In genomic region chr17:43966276-43966675, GRCh38 we compare ENCODE assay signal across 21 cellular contexts. TPM values are rescaled to one million over a fixed set of nuclear protein-coding genes. Genes with fewer than 3 reads are reported as not detected.
"Had no signal": no experiment of that assay in that cellular context is flagged by ENCODE, and none has a peak within 500 bp of the region (broad histone marks: within the 10 kb centered on the region; RNA-seq: fewer than 3 reads in every experiment).

No MANE protein-coding gene starts in this region.

- H3K4me3 Mint-ChIP-seq: activated B cell treated with CpG ODN at 0.5 μM for 24 hours; activated CD4-positive, alpha-beta T cell treated with anti-CD3 and anti-CD28 coated beads, Interleukin-2, amount 10 ng/mL, durations not matched to agents 24 days and 14 days; activated CD8-positive, alpha-beta T cell treated with anti-CD3 and anti-CD28 coated beads, Interleukin-2, amount 10 ng/mL, durations not matched to agents 7 days and 5 days; activated naive CD8-positive, alpha-beta T cell treated with anti-CD3 and anti-CD28 coated beads, Interleukin-2, amount 10 ng/mL, durations not matched to agents 7 days and 5 days; natural killer cell; stimulated activated memory B cell treated with anti-CD40 and anti-IgM and Interleukin-4, amounts not matched to agents 10 μg/mL and 1 μg/mL and 100 μg/mL, for 72 hours; T-helper 2 cell treated with Interferon-gamma antibody and Interleukin-4, amounts not matched to agents 5 μg/mL and 100 μg/mL, for 36 hours had no signal

- H3K27ac Mint-ChIP-seq: activated B cell treated with CpG ODN at 0.5 μM for 24 hours; activated CD4-positive, alpha-beta T cell treated with anti-CD3 and anti-CD28 coated beads, Interleukin-2, amount 10 ng/mL, durations not matched to agents 24 days and 14 days; activated CD8-positive, alpha-beta T cell treated with anti-CD3 and anti-CD28 coated beads, Interleukin-2, amount 10 ng/mL, durations not matched to agents 7 days and 5 days; activated naive CD8-positive, alpha-beta T cell treated with anti-CD3 and anti-CD28 coated beads, Interleukin-2, amount 10 ng/mL, durations not matched to agents 7 days and 5 days; natural killer cell; stimulated activated memory B cell treated with anti-CD40 and anti-IgM and Interleukin-4, amounts not matched to agents 10 μg/mL and 1 μg/mL and 100 μg/mL, for 72 hours; T-helper 2 cell treated with Interferon-gamma antibody and Interleukin-4, amounts not matched to agents 5 μg/mL and 100 μg/mL, for 36 hours had no signal

- DNase-seq: activated B cell treated with CpG ODN at 0.5 μM for 24 hours; activated CD4-positive, alpha-beta T cell treated with anti-CD3 and anti-CD28 coated beads, Interleukin-2, amount 10 ng/mL, durations not matched to agents 24 days and 14 days; activated CD8-positive, alpha-beta memory T cell treated with anti-CD3 and anti-CD28 coated beads, Interleukin-2, amount 50 U/mL, for 4 hours; activated CD8-positive, alpha-beta T cell treated with anti-CD3 and anti-CD28 coated beads, Interleukin-2, amount 10 ng/mL, durations not matched to agents 7 days and 5 days; activated gamma-delta T cell treated with Interleukin-2 at 50 U/mL for 16 hours; activated naive CD8-positive, alpha-beta T cell treated with anti-CD3 and anti-CD28 coated beads, Interleukin-2, amount 10 ng/mL, durations not matched to agents 7 days and 5 days; activated T-cell treated with anti-CD3 and anti-CD28 coated beads, Interleukin-2, amount 50 U/mL, for 48 hours; cerebellar nuclear complex; dermis blood vessel endothelial cell; hippocampal formation; mesendoderm; natural killer cell; retina; stimulated activated CD4-positive, alpha-beta T cell treated with anti-CD3 and anti-CD28 coated beads, Interleukin-2, amount 100 ng/mL, for 48 hours; tibial artery had no signal

- H3K4me1 Mint-ChIP-seq: activated CD4-positive, alpha-beta T cell treated with anti-CD3 and anti-CD28 coated beads, Interleukin-2, amount 10 ng/mL, durations not matched to agents 24 days and 14 days; activated naive CD8-positive, alpha-beta T cell treated with anti-CD3 and anti-CD28 coated beads, Interleukin-2, amount 10 ng/mL, durations not matched to agents 7 days and 5 days; natural killer cell had no signal

- H3K9me3 Mint-ChIP-seq: activated B cell treated with CpG ODN at 0.5 μM for 24 hours; activated CD4-positive, alpha-beta T cell treated with anti-CD3 and anti-CD28 coated beads, Interleukin-2, amount 10 ng/mL, durations not matched to agents 24 days and 14 days; activated naive CD8-positive, alpha-beta T cell treated with anti-CD3 and anti-CD28 coated beads, Interleukin-2, amount 10 ng/mL, durations not matched to agents 7 days and 5 days; natural killer cell; stimulated activated memory B cell treated with anti-CD40 and anti-IgM and Interleukin-4, amounts not matched to agents 10 μg/mL and 1 μg/mL and 100 μg/mL, for 72 hours; T-helper 2 cell treated with Interferon-gamma antibody and Interleukin-4, amounts not matched to agents 5 μg/mL and 100 μg/mL, for 36 hours had no signal

- H3K36me3 Mint-ChIP-seq: activated naive CD8-positive, alpha-beta T cell treated with anti-CD3 and anti-CD28 coated beads, Interleukin-2, amount 10 ng/mL, durations not matched to agents 7 days and 5 days; natural killer cell; stimulated activated memory B cell treated with anti-CD40 and anti-IgM and Interleukin-4, amounts not matched to agents 10 μg/mL and 1 μg/mL and 100 μg/mL, for 72 hours had no signal

- ATAC-seq: activated CD8-positive, alpha-beta T cell treated with anti-CD3 and anti-CD28 coated beads, Interleukin-2, amount 10 ng/mL, durations not matched to agents 7 days and 5 days; stimulated activated memory B cell treated with anti-CD40 and anti-IgM and Interleukin-4, amounts not matched to agents 10 μg/mL and 1 μg/mL and 100 μg/mL, for 72 hours had no signal

RNA-seq across cellular contexts. Expression of gene PYY, which starts 12.5 kb away (rescaled TPM):
- total RNA-seq: activated B cell treated with CpG ODN at 0.5 μM for 24 hours; activated CD4-positive, alpha-beta T cell treated with anti-CD3 and anti-CD28 coated beads, Interleukin-2, amount 10 ng/mL, durations not matched to agents 24 days and 14 days; activated CD8-positive, alpha-beta T cell treated with anti-CD3 and anti-CD28 coated beads, Interleukin-2, amount 10 ng/mL, durations not matched to agents 7 days and 5 days; activated naive CD8-positive, alpha-beta T cell treated with anti-CD3 and anti-CD28 coated beads, Interleukin-2, amount 10 ng/mL, durations not matched to agents 7 days and 5 days; dermis blood vessel endothelial cell; kidney epithelial cell; liver; natural killer cell; vagina had no signal

RNA-seq across cellular contexts. Expression of gene PPY, which starts 24.0 kb away (rescaled TPM):
- total RNA-seq: activated B cell treated with CpG ODN at 0.5 μM for 24 hours; activated CD4-positive, alpha-beta T cell treated with anti-CD3 and anti-CD28 coated beads, Interleukin-2, amount 10 ng/mL, durations not matched to agents 24 days and 14 days; activated CD8-positive, alpha-beta T cell treated with anti-CD3 and anti-CD28 coated beads, Interleukin-2, amount 10 ng/mL, durations not matched to agents 7 days and 5 days; activated naive CD8-positive, alpha-beta T cell treated with anti-CD3 and anti-CD28 coated beads, Interleukin-2, amount 10 ng/mL, durations not matched to agents 7 days and 5 days; dermis blood vessel endothelial cell; glomerular endothelial cell; kidney epithelial cell; liver; natural killer cell; vagina had no signal

RNA-seq across cellular contexts. Expression of gene MPP2, which starts 58.9 kb away (rescaled TPM):
- total RNA-seq: activated B cell treated with CpG ODN at 0.5 μM for 24 hours had no signal
